Comparison of ENCODE assay signal across 19 cellular contexts in genomic region chr3:60363817-60364216, GRCh38.
DNase-seq lines count a peak whose midpoint lies in the region; ATAC-seq and TF ChIP-seq lines count a peak whose summit lies in the region.
"Had no signal": no experiment of that assay in that cellular context is flagged by ENCODE, and none has a peak within 500 bp of the region (broad histone marks: within the 10 kb centered on the region; RNA-seq: fewer than 3 reads in every experiment).

No MANE protein-coding gene starts in this region.

- no peaks in the 10 kb centered on the region for H3K9me2 ChIP-seq in PC-3 (replicated peaks; ENCODE audit: low read length)

- H3K79me2 ChIP-seq in PC-3 (ENCODE audit: low read length), result no peaks in the 10 kb centered on the region

- TF ChIP-seq CTCF in GM10248 (IDR thresholded peaks at IDR 0.05; ENCODE audit: control extremely low read depth, extremely low read depth, low read depth, missing control alignments), result no peak
- no peak for TF ChIP-seq CTCF in PC-3 (conservative IDR thresholded peaks at IDR 0.05; ENCODE audit: low read depth, low read length)
- TF ChIP-seq CTCF in mucosa of descending colon (IDR thresholded peaks at IDR 0.05), result no peak

- H3K4me2 ChIP-seq in PC-3 (ENCODE audit: low read length), result no peak overlapping the region
- H3K4me2 ChIP-seq: neural progenitor cell had no signal

- no peaks in the 10 kb centered on the region for H4K20me1 ChIP-seq in PC-3 (ENCODE audit: low read length)

- H3K9ac ChIP-seq in PC-3 (ENCODE audit: low read length), result no peak overlapping the region
- H3K9ac ChIP-seq: neural progenitor cell had no signal

- H3K4me3 ChIP-seq in PC-3 (ENCODE audit: low read length) (no peak overlapping the region), mucosa of descending colon (no peak overlapping the region)
- H3K4me3 ChIP-seq: neural progenitor cell, Peyer's patch, right atrium auricular region, stomach had no signal

- intact Hi-C loops in PC-3 (cut with micrococcal nuclease), result loop anchor here (10.0 kb wide), 1 partner anchor 131 kb away; no protein-coding TSS in a partner anchor
- intact Hi-C loops in mucosa of descending colon (cut with DNase I, micrococcal nuclease), result no loop called here

- peak; percentile 8 for DNase-seq in activated CD4-positive, alpha-beta T cell treated with anti-CD3 and anti-CD28 coated beads for 48 hours
- DNase-seq in activated CD4-positive, alpha-beta T cell treated with anti-CD3 and anti-CD28 coated beads, Interleukin-2, amount 50 U/mL, for 1 hour, result no peak
- DNase-seq in GM10248 (ENCODE audit: extremely low spot score), result peak; percentile 5
- DNase-seq in PC-3, result peak; percentile 38
- no peak for DNase-seq in mucosa of descending colon
- DNase-seq in AML-193 (lab: John Stamatoyannopoulos, UW), result no peak
- DNase-seq: Caco-2; effector memory CD8-positive, alpha-beta T cell; foreskin melanocyte; KG1; NCI-H1436 treated with DMSO at 0.1 percent for 48 hours; Peyer's patch; stomach had no signal

- H3K9me3 ChIP-seq in PC-3 (ENCODE audit: low read length) (no peaks in the 10 kb centered on the region), mucosa of descending colon (no peaks in the 10 kb centered on the region)
- H3K9me3 ChIP-seq: Caco-2, Peyer's patch, right atrium auricular region, stomach had no signal

- no peak overlapping the region for H2AFZ ChIP-seq in PC-3 (ENCODE audit: low read length)
- H2AFZ ChIP-seq: neural progenitor cell had no signal

- no TSS peak for BruUV-seq in PC-3 (replicated peaks; lab: Mats Ljungman, UMichigan)

- no peaks in the 10 kb centered on the region for H3F3A ChIP-seq in PC-3 (ENCODE audit: low read length, unreplicated experiment)

- H3K27me3 ChIP-seq in PC-3 (ENCODE audit: low read length), result no peaks in the 10 kb centered on the region
- H3K27me3 ChIP-seq: neural progenitor cell, Peyer's patch, right atrium auricular region, stomach had no signal

- no peaks in the 10 kb centered on the region for H3K36me3 ChIP-seq in PC-3 (ENCODE audit: low read depth, low read length)
- no peaks in the 10 kb centered on the region for H3K36me3 ChIP-seq in mucosa of descending colon (ENCODE audit: low read depth)
- H3K36me3 ChIP-seq: neural progenitor cell, Peyer's patch, right atrium auricular region, stomach had no signal

- H3K27ac ChIP-seq in PC-3 (ENCODE audit: low read length), result no peak overlapping the region
- H3K27ac ChIP-seq: neural progenitor cell, Peyer's patch, right atrium auricular region, stomach had no signal

- CTCF ChIA-PET in GM10248 (lab: Yijun Ruan, JAX), result interaction anchor here (1.0 kb wide), 1 partner anchor 9 kb away, joined by 3 read pairs; no protein-coding TSS in a partner anchor
- CTCF ChIA-PET in PC-3 (lab: Charles Lee), result no interaction called here

- POLR2A ChIA-PET in GM10248 (lab: Yijun Ruan, JAX), result no interaction called here
- POLR2A ChIA-PET in PC-3 (lab: Charles Lee; ENCODE audit: unreplicated experiment), result no interaction called here

- peak; percentile 64 for ATAC-seq in PC-3
- peak; percentile 42 for ATAC-seq in mucosa of descending colon
- ATAC-seq in HG02588 (IDR thresholded peaks at IDR 0.05; ENCODE audit: unreplicated experiment), result no peak
- no peak for ATAC-seq in HG03571 (IDR thresholded peaks at IDR 0.05; ENCODE audit: unreplicated experiment)
- ATAC-seq: effector memory CD8-positive, alpha-beta T cell; T-cell; WTC11 had no signal

- peaks cover 13% of the 10 kb centered on the region for H3K4me1 ChIP-seq in PC-3 (ENCODE audit: insufficient read depth, low read length)
- H3K4me1 ChIP-seq in mucosa of descending colon (ENCODE audit: low read depth), result no peaks in the 10 kb centered on the region
- H3K4me1 ChIP-seq: Caco-2, neural progenitor cell, Peyer's patch, right atrium auricular region, stomach had no signal

Comparison
In these comparisons a context has a peak if more than half of its experiments do, and no peak if none do; other contexts are left out.
1. DNase-seq: peak in activated CD4-positive, alpha-beta T cell treated with anti-CD3 and anti-CD28 coated beads for 48 hours (single experiment), GM10248 (single experiment) and PC-3 (single experiment); none in activated CD4-positive, alpha-beta T cell treated with anti-CD3 and anti-CD28 coated beads, Interleukin-2, amount 50 U/mL, for 1 hour (single experiment), mucosa of descending colon (0 of 3) and AML-193 (0 of 2).
2. ATAC-seq: peak in PC-3 (single experiment) and mucosa of descending colon (single experiment); none in HG02588 (single experiment) and HG03571 (single experiment).